Comparison of ENCODE assay signal across 9 cellular contexts in genomic region chr6:85580878-85581267, GRCh38. TPM values are rescaled to one million over a fixed set of nuclear protein-coding genes. Genes with fewer than 3 reads are reported as not detected.
DNase-seq lines count a peak whose midpoint lies in the region; ATAC-seq and TF ChIP-seq lines count a peak whose summit lies in the region.
"Had no signal": no experiment of that assay in that cellular context is flagged by ENCODE, and none has a peak within 500 bp of the region (broad histone marks: within the 10 kb centered on the region; RNA-seq: fewer than 3 reads in every experiment).

No MANE protein-coding gene starts in this region.

- peak; percentile 58 for DNase-seq in H9
- no peak for DNase-seq in Panc1 (ENCODE audit: low read depth, low spot score)
- no peak for DNase-seq in NCI-H1436 (lab: John Stamatoyannopoulos, UW)
- DNase-seq in stimulated activated naive CD4-positive, alpha-beta T cell (lab: John Stamatoyannopoulos, UW) = no peak
- no peak for DNase-seq in NCI-H82 treated with DMSO at 0.1 percent for 48 hours (lab: John Stamatoyannopoulos, UW; ENCODE audit: unreplicated experiment)
- DNase-seq in GM13977 (ENCODE audit: low spot score) = no peak
- DNase-seq: lower lobe of right lung had no signal

- BruUV-seq in Panc1 (replicated peaks; lab: Mats Ljungman, UMichigan) = no TSS peak

- H2AK5ac ChIP-seq in H9 (ENCODE audit: insufficient read length, low read length) = no peak overlapping the region

- CTCF ChIA-PET in Panc1 (lab: Charles Lee) = interaction anchor here (0.5 kb wide), 1 partner anchor 56 kb away, joined by 3 read pairs; no protein-coding TSS in a partner anchor

- POLR2A ChIA-PET in Panc1 (lab: Charles Lee) = no interaction called here

- H3K27me3 ChIP-seq in H9 (ENCODE audit: insufficient read depth, low read length) (no peaks in the 10 kb centered on the region), Panc1 (ENCODE audit: control insufficient read depth, insufficient read depth, low read length) (no peaks in the 10 kb centered on the region), iPS-20b (ENCODE audit: insufficient read depth, low read length) (no peaks in the 10 kb centered on the region)

- H3T11ph ChIP-seq in H9 (ENCODE audit: low read length) = no peak overlapping the region

- H3K4me1 Mint-ChIP-seq in H9 = peaks cover 10 to 17% of the 10 kb centered on the region in 2 experiments

- no peak overlapping the region for H3K56ac ChIP-seq in H9 (ENCODE audit: insufficient read length, low read depth, low read length)

- no peak overlapping the region for H3K23ac ChIP-seq in H9 (ENCODE audit: insufficient read length, low read depth, low read length)

- H3K14ac ChIP-seq in H9 (ENCODE audit: insufficient read depth, low read length) = no peak overlapping the region

- H2BK5ac ChIP-seq in H9 (ENCODE audit: insufficient read length, low read length) = no peak overlapping the region

- H3K4me3 ChIP-seq in Panc1 (ENCODE audit: low read depth in 2 of 2, low read length in 2 of 2) = no peak overlapping the region
- H3K4me3 ChIP-seq in iPS-20b (ENCODE audit: low read length) = peak overlapping the region; percentile 31; the same call in 1 of the 2 replicates
- H3K4me3 ChIP-seq: lower lobe of right lung had no signal

- TF ChIP-seq CTCF in H9 (conservative IDR thresholded peaks at IDR 0.05) (peak; percentile 14; the same call in 1 of the 3 replicates), Panc1 (IDR thresholded peaks at IDR 0.05) (no peak), GM13977 (IDR thresholded peaks at IDR 0.05; ENCODE audit: extremely low read depth, insufficient read depth, missing control alignments) (no peak)

- no peak overlapping the region for H2BK20ac ChIP-seq in H9 (ENCODE audit: low read depth, low read length, poor library complexity, severe bottlenecking)

- H2BK12ac ChIP-seq in H9 (ENCODE audit: insufficient read length, low read depth, low read length) = no peak overlapping the region

- ATAC-seq in GM18498 (IDR thresholded peaks at IDR 0.05; ENCODE audit: unreplicated experiment) (peak; percentile 83), Panc1 (peak; percentile 82)

- no peak overlapping the region; the same call in 1 of the 2 replicates for H3K4ac ChIP-seq in H9 (ENCODE audit: low read depth, low read length)

- no peak overlapping the region for H4K5ac ChIP-seq in H9 (ENCODE audit: insufficient read length, low read depth, low read length)

- in situ Hi-C loops in Panc1 (cut with HindIII; ENCODE audit: low pct_unique_long_range_greater_than_20kb, low sequenced_read_pairs) (no loop called here), GM13977 (cut with MboI; ENCODE audit: low pct_unique_long_range_greater_than_20kb, low sequenced_read_pairs, unreplicated experiment) (no loop called here)

- no peaks in the 10 kb centered on the region; the same call in 1 of the 2 replicates for H3K79me2 ChIP-seq in H9 (ENCODE audit: insufficient read depth, low read length)

- H2BK15ac ChIP-seq in H9 (ENCODE audit: low read depth, low read length) = no peak overlapping the region

- H3K4me1 ChIP-seq in H9 (ENCODE audit: insufficient read depth, low read length) = peaks cover 8% of the 10 kb centered on the region; the same call in 1 of the 2 replicates
- H3K4me1 ChIP-seq in Panc1 (ENCODE audit: control insufficient read depth, insufficient read depth, low read length) = peaks cover 32% of the 10 kb centered on the region
- peaks cover 11% of the 10 kb centered on the region for H3K4me1 ChIP-seq in iPS-20b (ENCODE audit: insufficient read depth, low read length)

- H3K9me3 Mint-ChIP-seq in H9 = peaks cover 35 to 38% of the 10 kb centered on the region in 2 experiments

- H4K8ac ChIP-seq in H9 (replicated peaks; ENCODE audit: insufficient read length, low read depth, low read length) = no peak overlapping the region

- no peak overlapping the region for H3K18ac ChIP-seq in H9 (ENCODE audit: insufficient read length, low read depth, low read length)

- H3K9ac ChIP-seq in H9 (ENCODE audit: extremely low read depth, insufficient read length, low read length) (no peak overlapping the region), iPS-20b (ENCODE audit: low read depth, low read length) (no peak overlapping the region)

- H2AFZ ChIP-seq in H9 (ENCODE audit: low read length) = no peak overlapping the region

- H3K4me2 ChIP-seq in H9 (ENCODE audit: insufficient read depth, insufficient read length, low read length) = no peak overlapping the region

- peaks cover 28 to 42% (median 35%) of the 10 kb centered on the region in 3 experiments for H3K36me3 Mint-ChIP-seq in H9 (ENCODE audit: insufficient read depth in 1 of 3, low read depth in 3 of 3)

- no peak overlapping the region for H2BK120ac ChIP-seq in H9 (ENCODE audit: low read depth, low read length, poor library complexity, severe bottlenecking)

- H3K23me2 ChIP-seq in H9 (ENCODE audit: insufficient read length, low read depth, low read length, poor library complexity, severe bottlenecking) = no peaks in the 10 kb centered on the region

- H3K79me1 ChIP-seq in H9 (ENCODE audit: insufficient read depth, low read depth, low read length, poor library complexity, severe bottlenecking) = no peaks in the 10 kb centered on the region

- intact Hi-C loops in Panc1 (cut with micrococcal nuclease; ENCODE audit: unreplicated experiment) = no loop called here

- H3K9me3 ChIP-seq in H9 (ENCODE audit: control insufficient read depth, low read depth, low read length) (no peaks in the 10 kb centered on the region), Panc1 (ENCODE audit: control insufficient read depth, insufficient read depth, low read depth, low read length) (peaks cover 7% of the 10 kb centered on the region; the same call in 1 of the 2 replicates), iPS-20b (ENCODE audit: insufficient read depth, low read depth, low read length) (peaks cover 4% of the 10 kb centered on the region; the same call in 1 of the 2 replicates)

- H3K27ac ChIP-seq in H9 (ENCODE audit: insufficient read length, low read depth, low read length) (no peak overlapping the region), Panc1 (ENCODE audit: low read length) (peak overlapping the region; percentile 61), iPS-20b (ENCODE audit: low read length) (no peak overlapping the region)
- H3K27ac ChIP-seq: lower lobe of right lung had no signal

- H4K20me1 ChIP-seq in H9 (ENCODE audit: control insufficient read depth, insufficient read depth, insufficient read length) = no peaks in the 10 kb centered on the region

- no peak overlapping the region for H3K4me3 Mint-ChIP-seq in H9

- H3K27me3 Mint-ChIP-seq in H9 (ENCODE audit: low read depth) = no peaks in the 10 kb centered on the region

- no peak overlapping the region for H4K91ac ChIP-seq in H9 (ENCODE audit: insufficient read length, low read depth, low read length)

- no CpG with 5 or more reads among the region's 1 CpG for WGBS in H9 (ENCODE audit: extremely low coverage, insufficient read length, low lambda C conversion rate)

- no peaks in the 10 kb centered on the region for H3K36me3 ChIP-seq in Panc1 (ENCODE audit: control insufficient read depth, insufficient read depth, low read length)
- H3K36me3 ChIP-seq in iPS-20b (ENCODE audit: insufficient read depth, low read depth, low read length) = no peaks in the 10 kb centered on the region

- peak overlapping the region in 1 of 3 experiments; percentile 63; a peak in 1 of 7 replicates for H3K27ac Mint-ChIP-seq in H9

RNA-seq across cellular contexts. Expression of gene SNX14, which starts 12.8 kb away (rescaled TPM):
- total RNA-seq in H9 (2021) (33.0 and 35.5 TPM in 2 replicates), Panc1 (2021; ENCODE audit: unreplicated experiment) (119 TPM)
- polyA plus RNA-seq in Panc1 (2012; ENCODE audit: insufficient read length) = 94.1 TPM
